ENCODE assay signal across 8 cellular contexts in the genomic region with DNA sequence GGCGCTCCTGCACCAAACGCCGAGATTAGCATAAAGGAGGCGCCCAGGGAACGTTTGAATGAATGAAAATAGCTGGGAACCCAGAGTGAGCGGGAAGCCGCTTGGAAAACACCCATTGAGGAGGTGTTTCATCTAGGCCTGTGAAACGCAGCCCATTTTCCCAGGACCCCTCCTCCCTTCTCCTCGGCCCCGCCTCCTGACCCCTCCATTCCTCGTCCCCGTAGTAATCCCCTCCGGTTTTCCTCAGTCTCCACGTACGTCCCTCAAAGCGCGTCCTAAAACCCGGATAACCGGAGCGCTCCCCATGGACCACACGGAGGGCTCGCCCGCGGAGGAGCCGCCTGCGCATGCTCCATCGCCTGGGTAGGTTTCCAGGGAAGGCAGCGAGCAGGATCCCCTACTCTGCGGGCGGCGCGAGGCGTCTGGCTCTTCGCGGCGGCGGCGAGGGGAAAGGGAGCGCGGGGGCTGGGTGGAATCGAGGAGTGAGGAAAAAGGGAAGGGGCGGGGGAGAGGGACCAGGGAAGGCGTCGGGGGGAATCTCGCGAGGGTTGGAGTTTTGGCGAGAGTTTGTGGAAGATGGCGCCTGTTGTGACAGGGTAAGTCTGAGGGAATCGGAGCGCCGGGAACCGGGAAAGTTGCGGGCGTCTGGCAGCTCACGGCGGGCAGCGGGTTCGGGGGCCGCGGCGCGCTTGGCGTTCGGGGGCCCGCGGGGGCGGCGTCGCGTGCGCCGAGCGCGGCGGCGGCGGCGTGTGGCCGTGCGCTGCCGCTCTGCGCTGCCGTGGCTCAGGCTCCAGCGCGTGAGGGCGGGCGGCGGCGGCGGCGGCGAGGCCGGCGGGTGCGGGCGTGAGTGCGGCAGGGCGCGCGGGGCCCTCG. TPM values are rescaled to one million over a fixed set of nuclear protein-coding genes. Genes with fewer than 3 reads are reported as not detected.
A peak's percentile ranks its signal among the peaks of the same experiment; 100 is the strongest.
DNase-seq lines count a peak whose midpoint lies in the region; ATAC-seq and TF ChIP-seq lines count a peak whose summit lies in the region.

Gene RBPJ (plus strand): TSS at position 562 of the 873 bp plus-strand sequence. CDS start 15 bp downstream, at position 577.

- peak within 1 kb of the TSS; percentile 96 for H3K4me3 Mint-ChIP-seq in natural killer cell treated with Interleukin-12 subunit alpha and Interleukin-12 subunit beta and Interleukin-15 and Interleukin-18, amount 100 ng/mL, for 72 hours

- no peaks in the 10 kb centered on the region for H3K36me3 ChIP-seq in MM.1S (replicated peaks; ENCODE audit: insufficient read depth, low read length)

- ATAC-seq in GM21825 (IDR thresholded peaks at IDR 0.05; ENCODE audit: unreplicated experiment), result peak; percentile 21
- ATAC-seq in natural killer cell treated with Interleukin-12 subunit alpha and Interleukin-12 subunit beta and Interleukin-15 and Interleukin-18, amount 100 ng/mL, for 72 hours, result peak; percentile 21 to 44

- peak within 1 kb of the TSS; percentile 96 for H3K4me2 ChIP-seq in MM.1S (ENCODE audit: low read depth, low read length)

- no peaks in the 10 kb centered on the region for H3K4me1 ChIP-seq in MM.1S (ENCODE audit: low read length)

- TF ChIP-seq CTCF in MM.1S (IDR thresholded peaks at IDR 0.05; ENCODE audit: low read length), result no peak
- no peak for TF ChIP-seq CTCF in fibroblast of pulmonary artery (IDR thresholded peaks at IDR 0.05; ENCODE audit: low read length, missing control alignments)

- H3K27ac ChIP-seq in MM.1S (ENCODE audit: low read length), result peak within 1 kb of the TSS; percentile 72

- H3K9me2 ChIP-seq in MM.1S (replicated peaks; ENCODE audit: insufficient read depth, low read length), result no peaks in the 10 kb centered on the region

- H3K36me3 Mint-ChIP-seq in natural killer cell treated with Interleukin-12 subunit alpha and Interleukin-12 subunit beta and Interleukin-15 and Interleukin-18, amount 100 ng/mL, for 72 hours, result peaks cover 24% of the 10 kb centered on the region

- H4K20me1 ChIP-seq in MM.1S (ENCODE audit: insufficient read depth, low read length), result peaks cover 7% of the 10 kb centered on the region; the same call in 1 of the 2 replicates

- H3K9ac ChIP-seq in MM.1S (ENCODE audit: low read length), result peak within 1 kb of the TSS; percentile 80

- H3K4me1 Mint-ChIP-seq in natural killer cell treated with Interleukin-12 subunit alpha and Interleukin-12 subunit beta and Interleukin-15 and Interleukin-18, amount 100 ng/mL, for 72 hours (ENCODE audit: low read depth in 2 of 2), result peaks cover 53 to 57% of the 10 kb centered on the region in 2 donors

- peak within 1 kb of the TSS; percentile 89 to 94 for H3K27ac Mint-ChIP-seq in natural killer cell treated with Interleukin-12 subunit alpha and Interleukin-12 subunit beta and Interleukin-15 and Interleukin-18, amount 100 ng/mL, for 72 hours

- H3K9me3 Mint-ChIP-seq in natural killer cell treated with Interleukin-12 subunit alpha and Interleukin-12 subunit beta and Interleukin-15 and Interleukin-18, amount 100 ng/mL, for 72 hours, result peaks cover 12% of the 10 kb centered on the region

- H3K4me3 ChIP-seq in MM.1S (ENCODE audit: low read length), result peak within 1 kb of the TSS; percentile 88
- H3K4me3 ChIP-seq in fibroblast of pulmonary artery (replicated peaks; ENCODE audit: low read depth, low read length), result peak within 1 kb of the TSS; percentile 92

- peaks cover 19% of the 10 kb centered on the region for H3F3A ChIP-seq in MM.1S (ENCODE audit: insufficient read depth, low read length)

- H3K79me2 ChIP-seq in MM.1S (ENCODE audit: low read length), result peaks cover 49% of the 10 kb centered on the region

- H3K27me3 Mint-ChIP-seq in natural killer cell treated with Interleukin-12 subunit alpha and Interleukin-12 subunit beta and Interleukin-15 and Interleukin-18, amount 100 ng/mL, for 72 hours, result no peaks in the 10 kb centered on the region

- H2AFZ ChIP-seq in MM.1S (ENCODE audit: low read length), result peak within 1 kb of the TSS; percentile 92

- H3K9me3 ChIP-seq in MM.1S (replicated peaks; ENCODE audit: insufficient read depth, low read length), result no peaks in the 10 kb centered on the region

- no peaks in the 10 kb centered on the region for H3K27me3 ChIP-seq in MM.1S (replicated peaks; ENCODE audit: insufficient read depth, low read length)

- DNase-seq in DMS153 (lab: John Stamatoyannopoulos, UW) (peak; percentile 80), MM.1S (peak; percentile 85), SHP77 treated with DMSO at 0.1 percent for 48 hours (lab: John Stamatoyannopoulos, UW) (peak; percentile 70), fibroblast of pulmonary artery (ENCODE audit: low read depth) (peak; percentile 98)
- peak; percentile 71 for DNase-seq in activated effector memory CD4-positive, alpha-beta T cell treated with Interleukin-2 at 50 U/mL for 16 hours
- DNase-seq in natural killer cell treated with Interleukin-12 subunit alpha and Interleukin-12 subunit beta and Interleukin-15 and Interleukin-18, amount 100 ng/mL, for 72 hours (ENCODE audit: low spot score), result peak; percentile 83
- DNase-seq in stimulated activated naive CD4-positive, alpha-beta T cell treated with Interleukin-2 at 50 U/mL for 16 hours (lab: John Stamatoyannopoulos, UW), result peak; percentile 87

RNA-seq across cellular contexts. Expression of gene RBPJ, which starts in this region (rescaled TPM):
- 100 to 1,000 TPM; 179 to 212 TPM for total RNA-seq in natural killer cell treated with Interleukin-12 subunit alpha and Interleukin-12 subunit beta and Interleukin-15 and Interleukin-18, amount 100 ng/mL, for 72 hours

Comparison
In these comparisons a context has a peak if more than half of its experiments do, and no peak if none do; other contexts are left out.
1. Peak in every context shown above with its lines: DNase-seq, ATAC-seq, H3K4me3 ChIP-seq and H3K27ac ChIP-seq.